Comparison of ENCODE assay signal across 1 cellular context in the genomic region with DNA sequence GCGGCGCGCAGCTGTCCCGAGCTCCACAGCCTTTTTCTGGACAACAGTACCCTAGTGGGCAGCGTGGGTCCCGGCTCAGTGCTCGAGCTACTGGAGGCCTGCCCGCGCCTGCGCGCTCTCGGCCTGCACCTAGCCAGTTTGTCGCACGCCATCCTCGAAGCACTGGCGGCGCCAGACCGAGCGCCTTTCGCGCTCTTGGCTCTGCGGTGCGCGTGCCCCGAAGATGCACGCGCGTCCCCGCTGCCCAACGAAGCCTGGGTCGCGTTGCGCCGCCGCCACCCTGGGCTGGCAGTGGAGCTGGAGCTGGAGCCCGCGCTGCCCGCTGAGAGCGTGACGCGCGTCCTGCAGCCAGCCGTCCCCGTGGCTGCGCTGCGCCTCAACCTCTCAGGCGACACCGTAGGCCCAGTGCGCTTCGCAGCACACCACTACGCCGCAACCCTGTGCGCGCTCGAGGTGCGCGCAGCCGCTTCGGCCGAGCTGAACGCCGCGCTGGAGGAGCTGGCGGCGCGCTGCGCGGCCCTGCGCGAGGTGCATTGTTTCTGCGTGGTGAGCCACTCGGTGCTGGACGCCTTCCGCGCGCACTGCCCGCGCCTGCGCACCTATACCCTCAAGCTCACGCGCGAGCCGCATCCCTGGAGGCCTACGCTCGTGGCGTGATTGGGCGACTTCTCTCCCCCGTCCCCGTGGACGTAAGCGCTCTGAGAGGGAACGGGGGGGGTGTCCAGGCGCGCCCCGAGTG.
TF ChIP-seq lines count a peak whose summit lies in the region.

No MANE protein-coding gene starts in this region.

TF ChIP-seq in WTC11, 78 proteins besides CTCF, POLR2A, EP300 and RAD21 (continued from another document):
- TF ChIP-seq, protein P1, sequence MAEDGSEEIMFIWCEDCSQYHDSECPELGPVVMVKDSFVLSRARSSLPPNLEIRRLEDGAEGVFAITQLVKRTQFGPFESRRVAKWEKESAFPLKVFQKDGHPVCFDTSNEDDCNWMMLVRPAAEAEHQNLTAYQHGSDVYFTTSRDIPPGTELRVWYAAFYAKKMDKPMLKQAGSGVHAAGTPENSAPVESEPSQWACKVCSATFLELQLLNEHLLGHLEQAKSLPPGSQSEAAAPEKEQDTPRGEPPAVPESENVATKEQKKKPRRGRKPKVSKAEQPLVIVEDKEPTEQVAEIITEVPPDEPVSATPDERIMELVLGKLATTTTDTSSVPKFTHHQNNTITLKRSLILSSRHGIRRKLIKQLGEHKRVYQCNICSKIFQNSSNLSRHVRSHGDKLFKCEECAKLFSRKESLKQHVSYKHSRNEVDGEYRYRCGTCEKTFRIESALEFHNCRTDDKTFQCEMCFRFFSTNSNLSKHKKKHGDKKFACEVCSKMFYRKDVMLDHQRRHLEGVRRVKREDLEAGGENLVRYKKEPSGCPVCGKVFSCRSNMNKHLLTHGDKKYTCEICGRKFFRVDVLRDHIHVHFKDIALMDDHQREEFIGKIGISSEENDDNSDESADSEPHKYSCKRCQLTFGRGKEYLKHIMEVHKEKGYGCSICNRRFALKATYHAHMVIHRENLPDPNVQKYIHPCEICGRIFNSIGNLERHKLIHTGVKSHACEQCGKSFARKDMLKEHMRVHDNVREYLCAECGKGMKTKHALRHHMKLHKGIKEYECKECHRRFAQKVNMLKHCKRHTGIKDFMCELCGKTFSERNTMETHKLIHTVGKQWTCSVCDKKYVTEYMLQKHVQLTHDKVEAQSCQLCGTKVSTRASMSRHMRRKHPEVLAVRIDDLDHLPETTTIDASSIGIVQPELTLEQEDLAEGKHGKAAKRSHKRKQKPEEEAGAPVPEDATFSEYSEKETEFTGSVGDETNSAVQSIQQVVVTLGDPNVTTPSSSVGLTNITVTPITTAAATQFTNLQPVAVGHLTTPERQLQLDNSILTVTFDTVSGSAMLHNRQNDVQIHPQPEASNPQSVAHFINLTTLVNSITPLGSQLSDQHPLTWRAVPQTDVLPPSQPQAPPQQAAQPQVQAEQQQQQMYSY (CRISPR knock-in tag; IDR thresholded peaks at IDR 0.05) = no peak; the same call in 1 of the 2 replicates
